In genomic region chr18:23981369-23981768, GRCh38 we compare ENCODE assay signal across 10 cellular contexts. TPM values are rescaled to one million over a fixed set of nuclear protein-coding genes. Genes with fewer than 3 reads are reported as not detected.
DNase-seq lines count a peak whose midpoint lies in the region; ATAC-seq and TF ChIP-seq lines count a peak whose summit lies in the region.
"Had no signal": no experiment of that assay in that cellular context is flagged by ENCODE, and none has a peak within 500 bp of the region (broad histone marks: within the 10 kb centered on the region; RNA-seq: fewer than 3 reads in every experiment).

No MANE protein-coding gene starts in this region.

- H3K27me3 Mint-ChIP-seq in progenitor cell of endocrine pancreas: peaks cover 18% of the 10 kb centered on the region

- H3K9me3 Mint-ChIP-seq in progenitor cell of endocrine pancreas (ENCODE audit: low read depth): peaks cover 7% of the 10 kb centered on the region

- no peaks in the 10 kb centered on the region for H3K36me3 Mint-ChIP-seq in progenitor cell of endocrine pancreas (ENCODE audit: insufficient read depth)

- H3K27ac Mint-ChIP-seq in progenitor cell of endocrine pancreas: no peak overlapping the region

- ATAC-seq in GM19463 (IDR thresholded peaks at IDR 0.05; ENCODE audit: unreplicated experiment): peak; percentile 76
- ATAC-seq in HG03139 (IDR thresholded peaks at IDR 0.05; ENCODE audit: unreplicated experiment): peak; percentile 77

- DNase-seq in DMS53 treated with DMSO at 0.1 percent for 48 hours (lab: John Stamatoyannopoulos, UW; ENCODE audit: unreplicated experiment) (peak; percentile 44), cerebellum (ENCODE audit: low spot score) (peak; percentile 36), progenitor cell of endocrine pancreas (ENCODE audit: low spot score, unreplicated experiment) (no peak), DMS153 (lab: John Stamatoyannopoulos, UW) (no peak), NCI-H1092 treated with DMSO at 0.1 percent for 48 hours (lab: John Stamatoyannopoulos, UW) (no peak), inferior parietal cortex (ENCODE audit: extremely low spot score) (no peak)
- DNase-seq: COR-L47, dermis blood vessel endothelial cell had no signal

- peaks cover 12% of the 10 kb centered on the region for H3K4me1 Mint-ChIP-seq in progenitor cell of endocrine pancreas (ENCODE audit: low read depth)

- TF ChIP-seq CTCF in progenitor cell of endocrine pancreas (IDR thresholded peaks at IDR 0.05; ENCODE audit: unreplicated experiment): no peak

- H3K4me3 Mint-ChIP-seq in progenitor cell of endocrine pancreas (ENCODE audit: low read depth): no peak overlapping the region

RNA-seq across cellular contexts. Expression of gene TTC39C, which starts 33.2 kb away (rescaled TPM):
- total RNA-seq in cerebellum: 37.7 TPM
- 28.8 and 30.1 TPM in 2 replicates for total RNA-seq in progenitor cell of endocrine pancreas

Comparison
In these comparisons a context has a peak if more than half of its experiments do, and no peak if none do; other contexts are left out.
1. DNase-seq: peak in DMS53 treated with DMSO at 0.1 percent for 48 hours (single experiment) and cerebellum (single experiment); none in progenitor cell of endocrine pancreas (single experiment), DMS153 (single experiment), NCI-H1092 treated with DMSO at 0.1 percent for 48 hours (single experiment) and inferior parietal cortex (single experiment).